ENCODE assay signal across 9 cellular contexts in the genomic region with DNA sequence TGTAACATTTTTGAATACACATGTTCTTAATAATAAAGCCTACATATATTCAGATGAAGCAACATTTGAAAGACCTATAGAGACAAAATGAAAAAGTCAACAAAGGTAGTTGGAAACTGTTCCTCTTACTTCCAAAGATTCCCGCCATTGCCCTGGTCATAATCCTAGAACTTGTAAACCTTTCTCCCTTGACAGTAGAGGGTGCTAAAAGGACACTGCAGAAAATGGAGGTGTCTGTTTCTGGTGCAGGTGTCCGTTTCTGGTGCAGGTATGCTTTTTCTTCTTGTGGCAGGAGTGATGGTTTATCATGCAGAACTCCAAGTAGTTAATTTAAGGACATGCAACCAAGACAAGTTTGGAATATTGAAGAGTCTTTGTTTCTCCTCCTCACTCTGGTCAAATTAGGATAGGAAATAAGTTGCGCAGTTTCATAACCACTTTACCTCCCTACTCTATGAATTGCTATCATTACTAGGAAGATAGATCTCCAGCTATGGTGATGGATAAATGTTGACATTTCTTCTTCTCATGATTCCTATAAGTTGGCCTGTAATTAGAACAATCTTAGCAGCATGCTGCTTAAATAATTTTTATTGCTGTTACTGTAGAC. TPM values are rescaled to one million over a fixed set of nuclear protein-coding genes. Genes with fewer than 3 reads are reported as not detected.
DNase-seq lines count a peak whose midpoint lies in the region; ATAC-seq and TF ChIP-seq lines count a peak whose summit lies in the region.
"Had no signal": no experiment of that assay in that cellular context is flagged by ENCODE, and none has a peak within 500 bp of the region (broad histone marks: within the 10 kb centered on the region; RNA-seq: fewer than 3 reads in every experiment).

No MANE protein-coding gene starts in this region.

- intact Hi-C loops in ascending aorta (cut with DNase I): no loop called here

- no peak overlapping the region for H3K9ac ChIP-seq in OCI-LY3 (ENCODE audit: low read length)
- H3K9ac ChIP-seq: BLaER1 treated with 17β-estradiol and CSF1 and Interleukin-3, amounts not matched to agents 10 nM and 100 nM had no signal

- H2AFZ ChIP-seq in OCI-LY3 (ENCODE audit: low read depth, low read length): no peak overlapping the region

- H3K4me3 ChIP-seq in OCI-LY3 (ENCODE audit: low read length) (no peak overlapping the region), ascending aorta (no peak overlapping the region)
- H3K4me3 ChIP-seq: BLaER1 treated with 17β-estradiol and CSF1 and Interleukin-3, amounts not matched to agents 10 nM and 100 nM had no signal

- H3K27ac ChIP-seq in OCI-LY3 (ENCODE audit: low read length) (no peak overlapping the region), ascending aorta (no peak overlapping the region)
- H3K27ac ChIP-seq: BLaER1 treated with 17β-estradiol and CSF1 and Interleukin-3, amounts not matched to agents 10 nM and 100 nM had no signal

- peak; percentile 73 for TF ChIP-seq CTCF in OCI-LY3 (IDR thresholded peaks at IDR 0.05; ENCODE audit: low read depth, low read length)
- TF ChIP-seq CTCF in ascending aorta (IDR thresholded peaks at IDR 0.05): peak in 1 of 3 experiments; percentile 30

- ATAC-seq in HG03103 (IDR thresholded peaks at IDR 0.05; ENCODE audit: low read depth, unreplicated experiment) (peak; percentile 62), HG03571 (IDR thresholded peaks at IDR 0.05; ENCODE audit: unreplicated experiment) (no peak)

- H3K36me3 ChIP-seq in OCI-LY3 (replicated peaks; ENCODE audit: low read depth, low read length): no peaks in the 10 kb centered on the region
- no peaks in the 10 kb centered on the region for H3K36me3 ChIP-seq in ascending aorta
- H3K36me3 ChIP-seq: BLaER1 treated with 17β-estradiol and CSF1 and Interleukin-3, amounts not matched to agents 10 nM and 100 nM had no signal

- no peaks in the 10 kb centered on the region for H3K27me3 ChIP-seq in OCI-LY3 (ENCODE audit: low read depth, low read length)
- no peaks in the 10 kb centered on the region for H3K27me3 ChIP-seq in ascending aorta
- H3K27me3 ChIP-seq: BLaER1 treated with 17β-estradiol and CSF1 and Interleukin-3, amounts not matched to agents 10 nM and 100 nM had no signal

- peak overlapping the region; percentile 41; the same call in 1 of the 2 replicates for H3K4me2 ChIP-seq in OCI-LY3 (ENCODE audit: low read length)
- H3K4me2 ChIP-seq: BLaER1 treated with 17β-estradiol and CSF1 and Interleukin-3, amounts not matched to agents 10 nM and 100 nM had no signal

- no peaks in the 10 kb centered on the region for H3K79me2 ChIP-seq in OCI-LY3 (ENCODE audit: low read length)

- H4K20me1 ChIP-seq in OCI-LY3 (ENCODE audit: insufficient read depth, low read length): no peaks in the 10 kb centered on the region
- H4K20me1 ChIP-seq: BLaER1 treated with 17β-estradiol and CSF1 and Interleukin-3, amounts not matched to agents 10 nM and 100 nM had no signal

- H3K9me3 ChIP-seq in OCI-LY3 (ENCODE audit: insufficient read depth, low read length) (no peaks in the 10 kb centered on the region), ascending aorta (no peaks in the 10 kb centered on the region)
- H3K9me3 ChIP-seq: BLaER1 treated with 17β-estradiol and CSF1 and Interleukin-3, amounts not matched to agents 10 nM and 100 nM had no signal

- peak; percentile 22 for DNase-seq in SIG-M5 treated with dmso at 0.1 percent for 504 hours (lab: John Stamatoyannopoulos, UW; ENCODE audit: unreplicated experiment)
- no peak for DNase-seq in SIG-M5 (lab: John Stamatoyannopoulos, UW)
- DNase-seq in glomerular visceral epithelial cell (ENCODE audit: extremely low spot score): peak; percentile 25
- no peak for DNase-seq in amniotic stem cell (lab: John Stamatoyannopoulos, UW)
- DNase-seq in ascending aorta (ENCODE audit: low spot score in 2 of 2): no peak

- H3K4me1 ChIP-seq in OCI-LY3 (ENCODE audit: low read length) (no peaks in the 10 kb centered on the region), ascending aorta (no peaks in the 10 kb centered on the region)
- H3K4me1 ChIP-seq: BLaER1 treated with 17β-estradiol and CSF1 and Interleukin-3, amounts not matched to agents 10 nM and 100 nM had no signal

RNA-seq across cellular contexts. Expression of gene FAM174A, which starts 56.0 kb away (rescaled TPM):
- 38.5 TPM for total RNA-seq in ascending aorta

Comparison
In these comparisons a context has a peak if more than half of its experiments do, and no peak if none do; other contexts are left out.
1. DNase-seq: peak in SIG-M5 treated with dmso at 0.1 percent for 504 hours (single experiment) and glomerular visceral epithelial cell (single experiment); none in SIG-M5 (single experiment), amniotic stem cell (single experiment) and ascending aorta (0 of 2).